Comparison of ENCODE assay signal across 8 cellular contexts in genomic region chr15:45790325-45790943, GRCh38.
A peak's percentile ranks its signal among the peaks of the same experiment; 100 is the strongest.
DNase-seq lines count a peak whose midpoint lies in the region; ATAC-seq and TF ChIP-seq lines count a peak whose summit lies in the region.

No MANE protein-coding gene starts in this region.

- no TSS peak for BruUV-seq in OCI-LY7 (replicated peaks; lab: Mats Ljungman, UMichigan)

- H3K36me3 Mint-ChIP-seq in activated CD4-positive, alpha-beta T cell treated with anti-CD3 and anti-CD28 coated beads for 36 hours (ENCODE audit: low read depth): no peaks in the 10 kb centered on the region
- no peaks in the 10 kb centered on the region for H3K36me3 Mint-ChIP-seq in progenitor cell of endocrine pancreas (ENCODE audit: insufficient read depth)
- H3K36me3 Mint-ChIP-seq in immature natural killer cell: no peaks in the 10 kb centered on the region

- no peaks in the 10 kb centered on the region for H3K9me2 ChIP-seq in OCI-LY7 (ENCODE audit: insufficient read depth, low read length)

- no peak overlapping the region for H3K27ac Mint-ChIP-seq in activated CD4-positive, alpha-beta T cell treated with anti-CD3 and anti-CD28 coated beads for 36 hours
- no peak overlapping the region for H3K27ac Mint-ChIP-seq in progenitor cell of endocrine pancreas
- no peak overlapping the region for H3K27ac Mint-ChIP-seq in immature natural killer cell

- CTCF ChIA-PET in activated CD4-positive, alpha-beta T cell treated with anti-CD3 and anti-CD28 coated beads for 36 hours (lab: Charles Lee): interaction anchor here (0.6 to 2.3 kb wide), 6 partner anchors 12 to 87 kb away, joined by 3 to 7 read pairs (median 4); no protein-coding TSS in a partner anchor
- CTCF ChIA-PET in OCI-LY7 (lab: Charles Lee; ENCODE audit: unreplicated experiment): interaction anchor here (0.5 to 3.9 kb wide), 9 partner anchors 12 to 1100 kb away, joined by 3 to 47 read pairs (median 5); no protein-coding TSS in a partner anchor

- no peak overlapping the region for H3K27ac ChIP-seq in OCI-LY7 (ENCODE audit: low read depth, low read length, poor library complexity, severe bottlenecking)
- no peak overlapping the region for H3K27ac ChIP-seq in esophagus muscularis mucosa (replicated peaks in 1 of 4)

- H3K4me2 ChIP-seq in OCI-LY7 (ENCODE audit: low read length): 0 out of 2 replicates have a peak overlapping the region, but pooled peaks have one; percentile 11

- no peaks in the 10 kb centered on the region for H3K9me3 ChIP-seq in OCI-LY7 (ENCODE audit: low read length)
- H3K9me3 ChIP-seq in esophagus muscularis mucosa: no peaks in the 10 kb centered on the region

- TF ChIP-seq POLR2A in esophagus muscularis mucosa (IDR thresholded peaks at IDR 0.05; ENCODE audit: low read depth): no peak

- H3K36me3 ChIP-seq in OCI-LY7 (ENCODE audit: insufficient read depth, low read length): no peaks in the 10 kb centered on the region
- H3K36me3 ChIP-seq in esophagus muscularis mucosa: no peaks in the 10 kb centered on the region

- no peak for TF ChIP-seq EP300 in esophagus muscularis mucosa (IDR thresholded peaks at IDR 0.05)

- H2AFZ ChIP-seq in OCI-LY7 (ENCODE audit: low read length): peak overlapping the region; percentile 76

- intact Hi-C loops in activated CD4-positive, alpha-beta T cell treated with anti-CD3 and anti-CD28 coated beads for 36 hours (cut with DNase I, micrococcal nuclease): loop anchor here (1.0 to 5.0 kb wide), 3 partner anchors 76 to 86 kb away; no protein-coding TSS in a partner anchor
- intact Hi-C loops in OCI-LY7 (cut with micrococcal nuclease; ENCODE audit: unreplicated experiment) (loop anchor here (1.0 to 10.0 kb wide), 2 partner anchors 75 to 514 kb away; no protein-coding TSS in a partner anchor), esophagus muscularis mucosa (cut with DNase I) (no loop called here)

- H3K4me3 Mint-ChIP-seq in activated CD4-positive, alpha-beta T cell treated with anti-CD3 and anti-CD28 coated beads for 36 hours: no peak overlapping the region
- no peak overlapping the region for H3K4me3 Mint-ChIP-seq in progenitor cell of endocrine pancreas (ENCODE audit: low read depth)
- no peak overlapping the region for H3K4me3 Mint-ChIP-seq in immature natural killer cell

- H3K27me3 ChIP-seq in esophagus muscularis mucosa: peaks cover 0 to 4% (median 0%) of the 10 kb centered on the region in 4 donors

- H3K27me3 Mint-ChIP-seq in activated CD4-positive, alpha-beta T cell treated with anti-CD3 and anti-CD28 coated beads for 36 hours: peaks cover 19% of the 10 kb centered on the region
- H3K27me3 Mint-ChIP-seq in progenitor cell of endocrine pancreas (no peaks in the 10 kb centered on the region), immature natural killer cell (ENCODE audit: low read depth in 3 of 3) (peaks cover 3 to 4% (median 3%) of the 10 kb centered on the region in 3 donors)

- TF ChIP-seq CTCF in OCI-LY7 (conservative IDR thresholded peaks at IDR 0.05; ENCODE audit: low read length) (peak; percentile 93), esophagus muscularis mucosa (IDR thresholded peaks at IDR 0.05) (peak in 2 of 3 experiments; percentile 26 to 43), progenitor cell of endocrine pancreas (IDR thresholded peaks at IDR 0.05; ENCODE audit: unreplicated experiment) (peak; percentile 66)

- H3K4me3 ChIP-seq in OCI-LY7 (ENCODE audit: low read depth, low read length, poor library complexity, severe bottlenecking) (no peak overlapping the region), esophagus muscularis mucosa (no peak overlapping the region)

- H3K9me3 Mint-ChIP-seq in activated CD4-positive, alpha-beta T cell treated with anti-CD3 and anti-CD28 coated beads for 36 hours (ENCODE audit: low read depth): no peaks in the 10 kb centered on the region
- no peaks in the 10 kb centered on the region for H3K9me3 Mint-ChIP-seq in progenitor cell of endocrine pancreas (ENCODE audit: low read depth)
- H3K9me3 Mint-ChIP-seq in immature natural killer cell: peaks cover 0 to 1% (median 0%) of the 10 kb centered on the region in 6 donors

- H3K79me2 ChIP-seq in OCI-LY7 (ENCODE audit: insufficient read depth, low read depth, low read length): no peaks in the 10 kb centered on the region

- peak; percentile 49 for DNase-seq in activated CD4-positive, alpha-beta T cell treated with anti-CD3 and anti-CD28 coated beads for 36 hours
- DNase-seq in activated CD4-positive, alpha-beta T cell treated with anti-CD3 and anti-CD28 coated beads, Interleukin-2, amount 50 U/mL, for 1 hour: no peak
- DNase-seq in OCI-LY7 (ENCODE audit: low spot score): peak; percentile 74
- DNase-seq in esophagus muscularis mucosa (ENCODE audit: extremely low spot score): no peak
- no peak for DNase-seq in progenitor cell of endocrine pancreas (ENCODE audit: low spot score, unreplicated experiment)
- no peak for DNase-seq in immature natural killer cell

- 54% methylated on average over 4 of the region's 4 CpGs for WGBS in esophagus muscularis mucosa

- no peaks in the 10 kb centered on the region for H4K20me1 ChIP-seq in OCI-LY7 (ENCODE audit: insufficient read depth, low read length)

- no peak for ATAC-seq in activated CD4-positive, alpha-beta T cell treated with anti-CD3 and anti-CD28 coated beads for 36 hours
- peak; percentile 79 for ATAC-seq in HG02885 (IDR thresholded peaks at IDR 0.05; ENCODE audit: poor library complexity, unreplicated experiment)
- no peak for ATAC-seq in GM19463 (IDR thresholded peaks at IDR 0.05; ENCODE audit: unreplicated experiment)

- H3K4me1 ChIP-seq in OCI-LY7 (ENCODE audit: insufficient read depth, low read length, poor library complexity, severe bottlenecking): peaks cover 8% of the 10 kb centered on the region
- H3K4me1 ChIP-seq in esophagus muscularis mucosa: no peaks in the 10 kb centered on the region

- POLR2A ChIA-PET in activated CD4-positive, alpha-beta T cell treated with anti-CD3 and anti-CD28 coated beads for 36 hours (lab: Charles Lee): no interaction called here
- POLR2A ChIA-PET in OCI-LY7 (lab: Charles Lee): interaction anchor here (0.7 to 7.4 kb wide), 11 partner anchors 12 to 89 kb away, joined by 3 to 57 read pairs (median 3); no protein-coding TSS in a partner anchor

- no peaks in the 10 kb centered on the region for H3K4me1 Mint-ChIP-seq in activated CD4-positive, alpha-beta T cell treated with anti-CD3 and anti-CD28 coated beads for 36 hours
- H3K4me1 Mint-ChIP-seq in progenitor cell of endocrine pancreas (ENCODE audit: low read depth) (peaks cover 2% of the 10 kb centered on the region), immature natural killer cell (no peaks in the 10 kb centered on the region)

Comparison
In these comparisons a context has a peak if more than half of its experiments do, and no peak if none do; other contexts are left out.
1. DNase-seq: peak in activated CD4-positive, alpha-beta T cell treated with anti-CD3 and anti-CD28 coated beads for 36 hours (single experiment) and OCI-LY7 (single experiment); none in activated CD4-positive, alpha-beta T cell treated with anti-CD3 and anti-CD28 coated beads, Interleukin-2, amount 50 U/mL, for 1 hour (single experiment), esophagus muscularis mucosa (single experiment), progenitor cell of endocrine pancreas (single experiment) and immature natural killer cell (0 of 3).
2. CTCF ChIP-seq: peak in every context shown above with its lines; median percentile 93 in OCI-LY7; 66 in progenitor cell of endocrine pancreas; 34 in esophagus muscularis mucosa.